Comparison of ENCODE assay signal across 1 cellular context in the genomic region with DNA sequence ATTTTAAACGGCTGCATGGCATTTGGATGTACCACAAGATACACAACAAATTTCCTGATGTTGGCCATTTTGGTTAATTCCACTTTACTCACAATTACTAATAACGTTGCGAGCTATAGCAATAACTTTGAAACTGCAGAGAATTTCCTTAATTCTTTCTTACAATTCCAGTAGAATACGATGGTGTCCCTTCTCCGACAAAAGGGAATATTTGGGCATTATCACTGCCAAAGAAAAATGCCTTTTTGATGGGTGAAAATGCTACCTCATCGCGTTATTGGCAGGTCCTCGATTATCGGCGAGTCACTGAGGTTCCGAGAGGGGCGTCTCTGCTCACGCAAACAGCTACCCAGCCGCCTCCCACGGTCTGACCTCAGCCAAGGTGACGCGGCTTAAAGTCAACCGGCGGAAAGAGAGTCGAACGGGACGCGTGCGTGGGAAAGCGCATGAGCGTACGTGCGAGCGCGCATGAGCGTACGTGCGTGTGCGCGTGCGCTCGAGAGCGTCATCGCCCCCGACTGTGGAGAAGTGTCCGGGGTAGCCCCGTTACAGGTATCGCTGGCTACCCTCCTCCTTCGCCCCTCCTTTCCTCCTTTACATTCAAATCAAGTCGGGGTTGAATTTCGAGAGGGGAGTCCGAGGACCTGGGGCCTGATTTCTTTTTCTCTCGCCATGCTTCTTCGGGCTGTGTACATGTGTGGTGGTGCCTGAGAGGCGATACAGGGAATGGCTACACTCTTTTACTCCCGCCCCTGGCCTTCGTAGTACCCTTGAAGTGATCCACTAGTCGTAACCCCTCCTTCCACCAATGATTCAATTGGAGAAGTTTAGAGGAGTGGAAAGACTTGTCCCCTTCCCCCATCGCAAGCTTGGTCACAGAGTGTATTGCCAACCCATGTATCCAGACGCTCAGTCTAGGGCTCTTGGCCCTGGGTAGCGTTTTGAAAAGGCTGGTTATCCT.
TF ChIP-seq lines count a peak whose summit lies in the region.

Gene OXSM, plus strand, starts transcription at position 495 of the 961 bp plus-strand sequence. CDS start 931 bp downstream, outside the sequence.

TF ChIP-seq in K562, 482 proteins besides CTCF, POLR2A, EP300 and RAD21 (continued from another document and continues in another):
- TF ChIP-seq TARDBP (IDR thresholded peaks at IDR 0.05) (no peak; the same call in 1 of the 2 replicates), ZNF282 (CRISPR knock-in tag; IDR thresholded peaks at IDR 0.05) (no peak), STAT6 (CRISPR knock-in tag; IDR thresholded peaks at IDR 0.05) (peak; percentile 96), NR0B1 (IDR thresholded peaks at IDR 0.05; ENCODE audit: partially characterized antibody) (no peak), DDX20 (tag; IDR thresholded peaks at IDR 0.05; ENCODE audit: low read depth) (no peak), NR2C1 (IDR thresholded peaks at IDR 0.05) (0 out of 2 replicates have a peak, but pooled peaks have one; percentile 15), NR2C1 (tag; IDR thresholded peaks at IDR 0.05) (0 out of 2 replicates have a peak, but pooled peaks have one; percentile 66), OTX1 (CRISPR knock-in tag; IDR thresholded peaks at IDR 0.05) (0 out of 2 replicates have a peak, but pooled peaks have one; percentile 10), ZMIZ1 (IDR thresholded peaks at IDR 0.05; ENCODE audit: low read depth in 2 of 2, low read length in 2 of 2) (peak; percentile 31 to 34; a peak in 1 of 4 replicates), ZNF584 (CRISPR knock-in tag; IDR thresholded peaks at IDR 0.05; ENCODE audit: low read depth) (no peak), NBN (IDR thresholded peaks at IDR 0.05; ENCODE audit: low read depth) (peak; percentile 38; the same call in 1 of the 2 replicates), RB1 (IDR thresholded peaks at IDR 0.05; ENCODE audit: low read depth) (peak; percentile 82), PHB (CRISPR knock-in tag; IDR thresholded peaks at IDR 0.05) (no peak), FOXJ2 (tag; IDR thresholded peaks at IDR 0.05) (peak; percentile 72), ZNF146 (CRISPR knock-in tag; IDR thresholded peaks at IDR 0.05; ENCODE audit: unreplicated experiment) (no peak), ZNF695 (CRISPR knock-in tag; IDR thresholded peaks at IDR 0.05) (no peak), CTBP1 (IDR thresholded peaks at IDR 0.05; ENCODE audit: borderline replicate concordance) (peak; percentile 93), TCFL5 (CRISPR knock-in tag; conservative IDR thresholded peaks at IDR 0.05) (no peak; the same call in 1 of the 2 replicates), CBX2 (IDR thresholded peaks at IDR 0.05; ENCODE audit: insufficient read depth, low read length, poor library complexity, severe bottlenecking) (no peak), HMGXB4 (CRISPR knock-in tag; IDR thresholded peaks at IDR 0.05) (peak; percentile 77; the same call in 1 of the 2 replicates), RBM22 (IDR thresholded peaks at IDR 0.05; ENCODE audit: low read depth, low read length, poor library complexity, severe bottlenecking) (no peak), GATAD2A (IDR thresholded peaks at IDR 0.05) (0 out of 2 replicates have a peak, but pooled peaks have one; percentile 25), ZNF23 (CRISPR knock-in tag; IDR thresholded peaks at IDR 0.05) (no peak; the same call in 1 of the 2 replicates), MEIS2 (IDR thresholded peaks at IDR 0.05; ENCODE audit: partially characterized antibody) (peak; percentile 93), BCLAF1 (IDR thresholded peaks at IDR 0.05; ENCODE audit: borderline replicate concordance in 1 of 2, control insufficient read depth in 1 of 2, low read depth in 2 of 2, low read length in 1 of 2) (no peak), FOSL1 (tag; conservative IDR thresholded peaks at IDR 0.05) (peak; percentile 68; the same call in 1 of the 2 replicates), ZNF133 (CRISPR knock-in tag; IDR thresholded peaks at IDR 0.05) (no peak)
- TF ChIP-seq, protein P1, sequence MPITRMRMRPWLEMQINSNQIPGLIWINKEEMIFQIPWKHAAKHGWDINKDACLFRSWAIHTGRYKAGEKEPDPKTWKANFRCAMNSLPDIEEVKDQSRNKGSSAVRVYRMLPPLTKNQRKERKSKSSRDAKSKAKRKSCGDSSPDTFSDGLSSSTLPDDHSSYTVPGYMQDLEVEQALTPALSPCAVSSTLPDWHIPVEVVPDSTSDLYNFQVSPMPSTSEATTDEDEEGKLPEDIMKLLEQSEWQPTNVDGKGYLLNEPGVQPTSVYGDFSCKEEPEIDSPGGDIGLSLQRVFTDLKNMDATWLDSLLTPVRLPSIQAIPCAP (CRISPR knock-in tag; IDR thresholded peaks at IDR 0.05; ENCODE audit: borderline replicate concordance), result no peak
- TF ChIP-seq, protein P2, sequence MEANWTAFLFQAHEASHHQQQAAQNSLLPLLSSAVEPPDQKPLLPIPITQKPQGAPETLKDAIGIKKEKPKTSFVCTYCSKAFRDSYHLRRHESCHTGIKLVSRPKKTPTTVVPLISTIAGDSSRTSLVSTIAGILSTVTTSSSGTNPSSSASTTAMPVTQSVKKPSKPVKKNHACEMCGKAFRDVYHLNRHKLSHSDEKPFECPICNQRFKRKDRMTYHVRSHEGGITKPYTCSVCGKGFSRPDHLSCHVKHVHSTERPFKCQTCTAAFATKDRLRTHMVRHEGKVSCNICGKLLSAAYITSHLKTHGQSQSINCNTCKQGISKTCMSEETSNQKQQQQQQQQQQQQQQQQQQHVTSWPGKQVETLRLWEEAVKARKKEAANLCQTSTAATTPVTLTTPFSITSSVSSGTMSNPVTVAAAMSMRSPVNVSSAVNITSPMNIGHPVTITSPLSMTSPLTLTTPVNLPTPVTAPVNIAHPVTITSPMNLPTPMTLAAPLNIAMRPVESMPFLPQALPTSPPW (CRISPR knock-in tag; IDR thresholded peaks at IDR 0.05), result peak; percentile 57
- TF ChIP-seq, protein P3, sequence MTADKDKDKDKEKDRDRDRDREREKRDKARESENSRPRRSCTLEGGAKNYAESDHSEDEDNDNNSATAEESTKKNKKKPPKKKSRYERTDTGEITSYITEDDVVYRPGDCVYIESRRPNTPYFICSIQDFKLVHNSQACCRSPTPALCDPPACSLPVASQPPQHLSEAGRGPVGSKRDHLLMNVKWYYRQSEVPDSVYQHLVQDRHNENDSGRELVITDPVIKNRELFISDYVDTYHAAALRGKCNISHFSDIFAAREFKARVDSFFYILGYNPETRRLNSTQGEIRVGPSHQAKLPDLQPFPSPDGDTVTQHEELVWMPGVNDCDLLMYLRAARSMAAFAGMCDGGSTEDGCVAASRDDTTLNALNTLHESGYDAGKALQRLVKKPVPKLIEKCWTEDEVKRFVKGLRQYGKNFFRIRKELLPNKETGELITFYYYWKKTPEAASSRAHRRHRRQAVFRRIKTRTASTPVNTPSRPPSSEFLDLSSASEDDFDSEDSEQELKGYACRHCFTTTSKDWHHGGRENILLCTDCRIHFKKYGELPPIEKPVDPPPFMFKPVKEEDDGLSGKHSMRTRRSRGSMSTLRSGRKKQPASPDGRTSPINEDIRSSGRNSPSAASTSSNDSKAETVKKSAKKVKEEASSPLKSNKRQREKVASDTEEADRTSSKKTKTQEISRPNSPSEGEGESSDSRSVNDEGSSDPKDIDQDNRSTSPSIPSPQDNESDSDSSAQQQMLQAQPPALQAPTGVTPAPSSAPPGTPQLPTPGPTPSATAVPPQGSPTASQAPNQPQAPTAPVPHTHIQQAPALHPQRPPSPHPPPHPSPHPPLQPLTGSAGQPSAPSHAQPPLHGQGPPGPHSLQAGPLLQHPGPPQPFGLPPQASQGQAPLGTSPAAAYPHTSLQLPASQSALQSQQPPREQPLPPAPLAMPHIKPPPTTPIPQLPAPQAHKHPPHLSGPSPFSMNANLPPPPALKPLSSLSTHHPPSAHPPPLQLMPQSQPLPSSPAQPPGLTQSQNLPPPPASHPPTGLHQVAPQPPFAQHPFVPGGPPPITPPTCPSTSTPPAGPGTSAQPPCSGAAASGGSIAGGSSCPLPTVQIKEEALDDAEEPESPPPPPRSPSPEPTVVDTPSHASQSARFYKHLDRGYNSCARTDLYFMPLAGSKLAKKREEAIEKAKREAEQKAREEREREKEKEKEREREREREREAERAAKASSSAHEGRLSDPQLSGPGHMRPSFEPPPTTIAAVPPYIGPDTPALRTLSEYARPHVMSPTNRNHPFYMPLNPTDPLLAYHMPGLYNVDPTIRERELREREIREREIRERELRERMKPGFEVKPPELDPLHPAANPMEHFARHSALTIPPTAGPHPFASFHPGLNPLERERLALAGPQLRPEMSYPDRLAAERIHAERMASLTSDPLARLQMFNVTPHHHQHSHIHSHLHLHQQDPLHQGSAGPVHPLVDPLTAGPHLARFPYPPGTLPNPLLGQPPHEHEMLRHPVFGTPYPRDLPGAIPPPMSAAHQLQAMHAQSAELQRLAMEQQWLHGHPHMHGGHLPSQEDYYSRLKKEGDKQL (CRISPR knock-in tag; IDR thresholded peaks at IDR 0.05; ENCODE audit: borderline replicate concordance), result no peak
